ENCODE assay signal across 8 cellular contexts in genomic region chr17:48626470-48627241, GRCh38. TPM values are rescaled to one million over a fixed set of nuclear protein-coding genes. Genes with fewer than 3 reads are reported as not detected.
DNase-seq lines count a peak whose midpoint lies in the region; ATAC-seq and TF ChIP-seq lines count a peak whose summit lies in the region.

No MANE protein-coding gene starts in this region.

- peaks cover 14 to 27% of the 10 kb centered on the region in 2 donors for H3K4me1 ChIP-seq in left lung

- no peak overlapping the region for H3K27ac ChIP-seq in left lung

- H3K27ac Mint-ChIP-seq in activated T-helper 17 cell treated with anti-CD3 and anti-CD28 coated beads, Interleukin-2, amount 50 U/mL, for 72 hours, result peak overlapping the region; percentile 28
- H3K27ac Mint-ChIP-seq in mesothelial cell of epicardium, result peak overlapping the region; percentile 99

- peak; percentile 64 for DNase-seq in Caki2 (ENCODE audit: low read depth)
- peak; percentile 45 for DNase-seq in NB4 (ENCODE audit: low read depth)
- DNase-seq in mesothelial cell of epicardium (ENCODE audit: low spot score in 2 of 2, unreplicated experiment in 2 of 2), result peak; percentile 81 to 82
- DNase-seq in cerebellum (ENCODE audit: low spot score), result no peak
- no peak for DNase-seq in left lung
- DNase-seq in NCI-H1436 treated with DMSO at 0.1 percent for 48 hours (lab: John Stamatoyannopoulos, UW), result no peak

- H3K27me3 ChIP-seq in left lung, result peaks cover 99 to 100% of the 10 kb centered on the region in 2 donors

- no peaks in the 10 kb centered on the region for H3K36me3 Mint-ChIP-seq in activated T-helper 17 cell treated with anti-CD3 and anti-CD28 coated beads, Interleukin-2, amount 50 U/mL, for 72 hours (ENCODE audit: low read depth)
- peaks cover 19% of the 10 kb centered on the region for H3K36me3 Mint-ChIP-seq in mesothelial cell of epicardium

- ATAC-seq in activated T-helper 17 cell treated with anti-CD3 and anti-CD28 coated beads, Interleukin-2, amount 50 U/mL, for 72 hours (replicated peaks), result peak; percentile 66
- ATAC-seq in left lung (no peak), HG03159 (IDR thresholded peaks at IDR 0.05; ENCODE audit: unreplicated experiment) (no peak)

- no peaks in the 10 kb centered on the region for H3K9me3 ChIP-seq in left lung

- intact Hi-C loops in left lung (cut with DNase I), result no loop called here

- H3K9me3 Mint-ChIP-seq in activated T-helper 17 cell treated with anti-CD3 and anti-CD28 coated beads, Interleukin-2, amount 50 U/mL, for 72 hours, result no peaks in the 10 kb centered on the region
- H3K9me3 Mint-ChIP-seq in mesothelial cell of epicardium, result no peaks in the 10 kb centered on the region

- peak; percentile 41 for TF ChIP-seq POLR2A in NB4 (IDR thresholded peaks at IDR 0.05; ENCODE audit: extremely low read depth, insufficient read length)

- in situ Hi-C loops in Caki2 (cut with HindIII; ENCODE audit: low pct_unique_long_range_greater_than_20kb, low sequenced_read_pairs), result no loop called here

- no peaks in the 10 kb centered on the region for H3K36me3 ChIP-seq in left lung

- peak overlapping the region; percentile 79 for H3K4me3 Mint-ChIP-seq in activated T-helper 17 cell treated with anti-CD3 and anti-CD28 coated beads, Interleukin-2, amount 50 U/mL, for 72 hours
- H3K4me3 Mint-ChIP-seq in mesothelial cell of epicardium, result peak overlapping the region; percentile 84

- H3K4me1 Mint-ChIP-seq in activated T-helper 17 cell treated with anti-CD3 and anti-CD28 coated beads, Interleukin-2, amount 50 U/mL, for 72 hours, result peaks cover 9% of the 10 kb centered on the region
- peaks cover 48% of the 10 kb centered on the region for H3K4me1 Mint-ChIP-seq in mesothelial cell of epicardium

- H3K4me3 ChIP-seq in NB4 (ENCODE audit: low read depth, low read length), result no peak overlapping the region
- peak overlapping the region in 1 of 2 donors; percentile 26 for H3K4me3 ChIP-seq in left lung

- TF ChIP-seq CTCF in NB4 (IDR thresholded peaks at IDR 0.05; ENCODE audit: low read depth, low read length) (no peak), mesothelial cell of epicardium (IDR thresholded peaks at IDR 0.05; ENCODE audit: unreplicated experiment) (no peak), left lung (IDR thresholded peaks at IDR 0.05) (no peak)

- peaks cover 80% of the 10 kb centered on the region for H3K27me3 Mint-ChIP-seq in activated T-helper 17 cell treated with anti-CD3 and anti-CD28 coated beads, Interleukin-2, amount 50 U/mL, for 72 hours
- H3K27me3 Mint-ChIP-seq in mesothelial cell of epicardium (ENCODE audit: low read depth), result peaks cover 87% of the 10 kb centered on the region

RNA-seq across cellular contexts. Expression of gene HOXB9, which starts 0.5 kb away (rescaled TPM):
- total RNA-seq in Caki2 (2014; rRNA removed; shearing (Covaris generic); ENCODE audit: low replicate concordance), result 0.84 and 2.1 TPM in 2 replicates
- under 1 TPM; 0.40 to 0.58 TPM for total RNA-seq in activated T-helper 17 cell treated with anti-CD3 and anti-CD28 coated beads, Interleukin-2, amount 50 U/mL, for 72 hours
- total RNA-seq in mesothelial cell of epicardium (33.8 to 35.4 TPM (median 34.4 TPM) in 3 replicates), cerebellum (0.09 TPM), left lung (not detected)

RNA-seq across cellular contexts. Expression of gene HOXB8, which starts 11.6 kb away (rescaled TPM):
- 0.47 TPM in 1 of 2 replicates, not detected in the other for total RNA-seq in Caki2 (2014; rRNA removed; shearing (Covaris generic); ENCODE audit: low replicate concordance)
- not detected for total RNA-seq in activated T-helper 17 cell treated with anti-CD3 and anti-CD28 coated beads, Interleukin-2, amount 50 U/mL, for 72 hours
- total RNA-seq in mesothelial cell of epicardium (75.7 to 82.4 TPM (median 78.8 TPM) in 3 replicates), cerebellum (not detected), left lung (under 1 TPM; 0.32 to 0.39 TPM)

RNA-seq across cellular contexts. Expression of gene HOXB7, which starts 15.8 kb away (rescaled TPM):
- 21.5 and 29.0 TPM in 2 replicates for total RNA-seq in Caki2 (2014; rRNA removed; shearing (Covaris generic); ENCODE audit: low replicate concordance)
- under 1 TPM in 1 of 2 donors, not detected in 1; 0.95 TPM for total RNA-seq in activated T-helper 17 cell treated with anti-CD3 and anti-CD28 coated beads, Interleukin-2, amount 50 U/mL, for 72 hours
- 18.6 to 20.3 TPM (median 19.5 TPM) in 3 replicates for total RNA-seq in mesothelial cell of epicardium
- total RNA-seq in cerebellum, result not detected
- 1 to 10 TPM; 2.4 to 3.0 TPM for total RNA-seq in left lung

RNA-seq across cellular contexts. Expression of gene HOXB6, which starts 21.9 kb away (rescaled TPM):
- total RNA-seq in Caki2 (2014; rRNA removed; shearing (Covaris generic); ENCODE audit: low replicate concordance), result 5.4 and 8.7 TPM in 2 replicates
- total RNA-seq in activated T-helper 17 cell treated with anti-CD3 and anti-CD28 coated beads, Interleukin-2, amount 50 U/mL, for 72 hours, result under 1 TPM; 0.37 to 0.39 TPM
- total RNA-seq in mesothelial cell of epicardium (56.4 to 63.1 TPM (median 59.7 TPM) in 3 replicates), cerebellum (not detected), left lung (1 to 10 TPM; 5.1 to 6.7 TPM)

RNA-seq across cellular contexts. Expression of gene HOXB5, which starts 33.1 kb away (rescaled TPM):
- not detected in 2 replicates for total RNA-seq in Caki2 (2014; rRNA removed; shearing (Covaris generic); ENCODE audit: low replicate concordance)
- not detected for total RNA-seq in activated T-helper 17 cell treated with anti-CD3 and anti-CD28 coated beads, Interleukin-2, amount 50 U/mL, for 72 hours
- total RNA-seq in mesothelial cell of epicardium (28.6 to 32.4 TPM (median 31.1 TPM) in 3 replicates), cerebellum (not detected), left lung (1 to 10 TPM; 3.3 to 4.2 TPM)

Comparison
In these comparisons a context has a peak if more than half of its experiments do, and no peak if none do; other contexts are left out.
1. DNase-seq: peak in Caki2 (single experiment), NB4 (single experiment) and mesothelial cell of epicardium (2 of 2); none in cerebellum (single experiment), left lung (0 of 2) and NCI-H1436 treated with DMSO at 0.1 percent for 48 hours (single experiment).
2. RNA of gene HOXB9, which starts 0.5 kb away (total RNA-seq): 33.8 to 35.4 TPM in mesothelial cell of epicardium; 0.84 to 2.1 TPM in Caki2, 0.40 to 0.58 TPM in activated T-helper 17 cell treated with anti-CD3 and anti-CD28 coated beads, Interleukin-2, amount 50 U/mL, for 72 hours, 0.09 TPM in cerebellum (single experiment) and not detected in left lung; every median in the first group is over 10 times any median in the second.
3. RNA of gene HOXB8, which starts 11.6 kb away (total RNA-seq): 75.7 to 82.4 TPM in mesothelial cell of epicardium; 0.47 TPM in Caki2, 0.32 to 0.39 TPM in left lung, not detected in activated T-helper 17 cell treated with anti-CD3 and anti-CD28 coated beads, Interleukin-2, amount 50 U/mL, for 72 hours and not detected in cerebellum (single experiment); every median in the first group is over 10 times any median in the second.